17 cellular contexts compared by ENCODE assay signal in the genomic region with DNA sequence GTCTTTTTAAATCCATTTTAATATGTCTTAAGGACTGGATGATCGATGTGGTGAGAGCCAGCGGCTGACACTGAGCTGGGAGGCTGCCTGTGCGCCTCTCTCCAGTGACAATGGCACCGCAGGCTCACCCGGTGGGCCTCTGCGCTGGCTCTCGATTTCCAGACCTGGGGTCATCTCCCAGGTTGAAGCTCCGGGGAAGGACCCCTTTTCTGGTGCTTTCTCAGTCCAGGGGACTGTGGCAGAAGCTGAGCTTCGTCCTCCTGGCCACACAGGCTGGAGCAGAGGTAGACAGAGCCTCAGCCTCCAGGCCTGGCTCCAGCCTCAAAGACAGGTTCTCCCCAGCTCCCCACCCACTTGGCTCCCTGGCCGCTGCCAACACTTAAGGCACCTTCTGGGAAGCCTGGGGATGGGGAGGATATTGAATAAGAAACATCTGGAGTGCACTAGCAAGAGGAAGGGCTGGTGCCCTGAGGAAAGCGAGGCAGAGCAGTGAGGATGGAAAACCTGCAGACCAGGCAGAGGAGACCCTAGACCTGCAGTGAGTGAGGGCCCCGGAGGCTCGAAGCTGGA.
"Had no signal": no experiment of that assay in that cellular context is flagged by ENCODE, and none has a peak within 500 bp of the region (broad histone marks: within the 10 kb centered on the region; RNA-seq: fewer than 3 reads in every experiment).

No MANE protein-coding gene starts in this region.

- H3K9me3 ChIP-seq: lower lobe of right lung, stomach, testis, upper lobe of left lung had no signal

- H3K4me1 Mint-ChIP-seq: central memory CD8-positive, alpha-beta T cell had no signal

- H3K27me3 Mint-ChIP-seq: activated naive CD8-positive, alpha-beta T cell had no signal

- H3K4me3 ChIP-seq: heart left ventricle, lower lobe of right lung, stomach, testis, upper lobe of left lung had no signal

- DNase-seq: activated B cell treated with CpG ODN at 0.5 μM for 24 hours; activated effector memory CD4-positive, alpha-beta T cell treated with anti-CD3 and anti-CD28 coated beads, Interleukin-2, amount 50 U/mL, for 16 hours; activated T-cell treated with anti-CD3 and anti-CD28 coated beads, Interleukin-2, amount 50 U/mL, for 48 hours; cortex of kidney; left cardiac atrium; lower lobe of right lung; nephron progenitor cell; stimulated activated CD4-positive, alpha-beta T cell treated with anti-CD3 and anti-CD28 coated beads, Interleukin-12 subunit alpha, Interleukin-12 subunit beta, amount 100 ng/mL, for 4 hours; stimulated activated CD4-positive, alpha-beta T cell treated with anti-CD3 and anti-CD28 coated beads, Interleukin-2, amount 100 ng/mL, for 24 hours; stomach; T-helper 17 cell; testis had no signal

- H3K36me3 ChIP-seq: heart left ventricle, lower lobe of right lung, stomach, upper lobe of left lung had no signal

- H3K27ac ChIP-seq: heart left ventricle, lower lobe of right lung, stomach, testis, upper lobe of left lung had no signal

- H3K27me3 ChIP-seq: heart left ventricle, stomach, testis, upper lobe of left lung had no signal

- H3K9me3 Mint-ChIP-seq: activated B cell treated with CpG ODN at 0.5 μM for 24 hours had no signal

- ATAC-seq: heart left ventricle, left cardiac atrium, lower lobe of right lung had no signal

- H3K4me1 ChIP-seq: testis had no signal

- H3K27ac Mint-ChIP-seq: activated B cell treated with CpG ODN at 0.5 μM for 24 hours; activated naive CD8-positive, alpha-beta T cell; mesothelial cell of epicardium; nephron progenitor cell; T-helper 17 cell had no signal

- H3K36me3 Mint-ChIP-seq: activated naive CD8-positive, alpha-beta T cell had no signal

- H3K4me3 Mint-ChIP-seq: activated B cell treated with CpG ODN at 0.5 μM for 24 hours; central memory CD8-positive, alpha-beta T cell; mesothelial cell of epicardium; nephron progenitor cell; T-helper 17 cell had no signal
